13 cellular contexts compared by ENCODE assay signal in the genomic region with DNA sequence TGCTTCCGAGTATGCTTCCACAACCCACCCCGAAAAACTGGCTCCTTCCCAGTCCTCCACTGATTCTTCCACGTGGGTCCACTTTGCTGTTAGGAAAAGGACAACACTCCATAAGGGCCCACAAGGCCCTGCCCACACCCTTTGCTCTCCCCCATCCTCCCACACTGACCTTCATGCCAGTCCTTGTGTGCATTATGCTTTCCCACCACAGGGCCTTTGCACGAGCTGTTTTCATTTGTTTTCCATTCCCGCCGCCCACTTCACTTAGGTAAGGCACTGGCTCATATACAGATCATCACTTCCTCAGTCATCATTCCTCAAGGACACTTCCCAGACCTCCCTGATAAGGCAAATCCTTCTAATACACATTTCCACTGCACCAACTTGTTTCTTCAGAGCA. TPM values are rescaled to one million over a fixed set of nuclear protein-coding genes. Genes with fewer than 3 reads are reported as not detected.
DNase-seq lines count a peak whose midpoint lies in the region; ATAC-seq, FAIRE-seq and TF ChIP-seq lines count a peak whose summit lies in the region.
"Had no signal": no experiment of that assay in that cellular context is flagged by ENCODE, and none has a peak within 500 bp of the region (broad histone marks: within the 10 kb centered on the region; RNA-seq: fewer than 3 reads in every experiment).

No MANE protein-coding gene starts in this region.

- TF ChIP-seq RAD21 in H1 (IDR thresholded peaks at IDR 0.05 in 1 of 2, conservative IDR thresholded peaks at IDR 0.05 in 1 of 2; ENCODE audit: low read depth in 2 of 2, low read length in 2 of 2) = no peak

- peaks cover 49 to 70% of the 10 kb centered on the region in 2 donors for H3K4me1 Mint-ChIP-seq in stimulated activated naive B cell treated with anti-CD40 and anti-IgM and Interleukin-4, amounts not matched to agents 10 μg/mL and 1 μg/mL and 100 μg/mL, for 72 hours

- no peak overlapping the region for H2AK5ac ChIP-seq in H1 (ENCODE audit: low read depth, low read length)

- TF ChIP-seq CTCF in HEK293 (tag by site-specific recombination; IDR thresholded peaks at IDR 0.05) (no peak), OCI-LY7 (conservative IDR thresholded peaks at IDR 0.05; ENCODE audit: low read length) (no peak), H1 (IDR thresholded peaks at IDR 0.05; ENCODE audit: control extremely low read depth in 1 of 3, insufficient read depth in 1 of 3, low read depth in 1 of 3, low read length in 3 of 3) (no peak)

- H2BK5ac ChIP-seq in H1 (ENCODE audit: low read depth, low read length) = no peak overlapping the region

- no peak overlapping the region for H3K56ac ChIP-seq in H1 (replicated peaks; ENCODE audit: insufficient read length, low read depth, low read length)

- no peak overlapping the region for H3K4ac ChIP-seq in H1 (replicated peaks; ENCODE audit: insufficient read length, low read depth, low read length)

- no peak overlapping the region for H3K23ac ChIP-seq in H1 (ENCODE audit: insufficient read length)

- H3K27ac Mint-ChIP-seq in stimulated activated naive B cell treated with anti-CD40 and anti-IgM and Interleukin-4, amounts not matched to agents 10 μg/mL and 1 μg/mL and 100 μg/mL, for 72 hours = peak overlapping the region; percentile 90

- H3K27me3 Mint-ChIP-seq in stimulated activated naive B cell treated with anti-CD40 and anti-IgM and Interleukin-4, amounts not matched to agents 10 μg/mL and 1 μg/mL and 100 μg/mL, for 72 hours = no peaks in the 10 kb centered on the region

- H3K18ac ChIP-seq in H1 (ENCODE audit: extremely low read depth, low read length) = no peak overlapping the region

- CTCF ChIA-PET in HEK293 (lab: Yijun Ruan, JAX) = no interaction called here
- CTCF ChIA-PET in OCI-LY7 (lab: Charles Lee; ENCODE audit: unreplicated experiment) = no interaction called here
- CTCF ChIA-PET in H1 (lab: Charles Lee; ENCODE audit: partially characterized antibody) = no interaction called here

- H4K91ac ChIP-seq in H1 (replicated peaks; ENCODE audit: insufficient read length, low read length) = no peak overlapping the region

- H4K20me1 ChIP-seq in OCI-LY7 (ENCODE audit: insufficient read depth, low read length) (no peaks in the 10 kb centered on the region), H1 (replicated peaks in 1 of 2; ENCODE audit: control insufficient read depth in 1 of 2, insufficient read depth in 2 of 2, low read length in 2 of 2) (no peaks in the 10 kb centered on the region)

- no peak overlapping the region for H2BK15ac ChIP-seq in H1 (ENCODE audit: low read length)

- H3K9ac ChIP-seq in H1 (replicated peaks in 1 of 4; ENCODE audit: extremely low read depth in 1 of 4, low read depth in 3 of 4, low read length in 3 of 4) = no peak overlapping the region

- H3K4me2 ChIP-seq in OCI-LY7 (ENCODE audit: low read length) = peak overlapping the region; percentile 65
- H3K4me2 ChIP-seq in H1 (ENCODE audit: insufficient read depth in 1 of 2, low read depth in 2 of 2, low read length in 2 of 2) = no peak overlapping the region

- DNase-seq in OCI-LY7 (ENCODE audit: low spot score) (no peak), H1 (ENCODE audit: low read depth in 1 of 2, low spot score in 2 of 2) (no peak), posterior vena cava (ENCODE audit: low spot score) (no peak)
- DNase-seq in stimulated activated naive B cell treated with anti-CD40 and anti-IgM and Interleukin-4, amounts not matched to agents 10 μg/mL and 1 μg/mL and 100 μg/mL, for 72 hours = no peak
- DNase-seq: HCEC 1CT, KG1, NCI-H1105 treated with DMSO at 0.1 percent for 48 hours, NCI-H187 treated with DMSO at 0.1 percent for 48 hours, NCI-H446 had no signal

- H3K9me3 Mint-ChIP-seq in stimulated activated naive B cell treated with anti-CD40 and anti-IgM and Interleukin-4, amounts not matched to agents 10 μg/mL and 1 μg/mL and 100 μg/mL, for 72 hours = peaks cover 4 to 7% of the 10 kb centered on the region in 2 donors

- no peak overlapping the region for H2BK120ac ChIP-seq in H1 (replicated peaks; ENCODE audit: low read depth, low read length)

- no peak for TF ChIP-seq POLR2A in H1 (IDR thresholded peaks at IDR 0.05; ENCODE audit: control extremely low read depth in 1 of 2, low read depth in 2 of 2, low read length in 2 of 2)

- H3K79me2 ChIP-seq in OCI-LY7 (ENCODE audit: insufficient read depth, low read depth, low read length) (peaks cover 7% of the 10 kb centered on the region; the same call in 1 of the 2 replicates), H1 (ENCODE audit: control insufficient read depth in 1 of 2, insufficient read depth in 2 of 2, low read length in 2 of 2) (no peaks in the 10 kb centered on the region)

- no peak for ATAC-seq in stimulated activated naive B cell treated with anti-CD40 and anti-IgM and Interleukin-4, amounts not matched to agents 10 μg/mL and 1 μg/mL and 100 μg/mL, for 72 hours (replicated peaks)
- ATAC-seq in GM21619 (IDR thresholded peaks at IDR 0.05; ENCODE audit: unreplicated experiment) (no peak), HG03432 (IDR thresholded peaks at IDR 0.05; ENCODE audit: unreplicated experiment) (no peak)

- no peaks in the 10 kb centered on the region for H3K79me1 ChIP-seq in H1 (ENCODE audit: low read depth, low read length)

- H3K4me3 ChIP-seq in HEK293 (ENCODE audit: low read depth, low read length) = no peak overlapping the region
- H3K4me3 ChIP-seq in OCI-LY7 (ENCODE audit: low read depth, low read length, poor library complexity, severe bottlenecking) = no peak overlapping the region
- H3K4me3 ChIP-seq in H1 (ENCODE audit: extremely low read depth in 1 of 4, insufficient read depth in 2 of 4, low read depth in 3 of 4, low read length in 4 of 4) = no peak overlapping the region
- H3K4me3 ChIP-seq: SK-N-MC had no signal

- H2BK20ac ChIP-seq in H1 (ENCODE audit: low read length) = no peak overlapping the region

- no peak for FAIRE-seq in H1 (lab: Jason Lieb, UNC)

- POLR2A ChIA-PET in HEK293 (lab: Yijun Ruan, JAX) (no interaction called here), OCI-LY7 (lab: Charles Lee) (interaction anchor here (1.2 to 6.4 kb wide), 7 partner anchors 10 to 64 kb away, joined by 6 to 134 read pairs (median 17); partner anchors contain the start of gene SMIM20), H1 (lab: Charles Lee; ENCODE audit: partially characterized antibody) (interaction anchor here (0.8 kb wide), 1 partner anchor 9 kb away, joined by 3 read pairs; no protein-coding TSS in a partner anchor)

- TF ChIP-seq EP300 in H1 (IDR thresholded peaks at IDR 0.05; ENCODE audit: borderline replicate concordance in 1 of 2, low read depth in 2 of 2, low read length in 2 of 2) = no peak

- H2BK12ac ChIP-seq in H1 (ENCODE audit: low read depth, low read length) = no peak overlapping the region

- H3K36me3 ChIP-seq in HEK293 (ENCODE audit: control insufficient read depth in 2 of 2, insufficient read depth in 1 of 2, low read length in 2 of 2) (no peaks in the 10 kb centered on the region), OCI-LY7 (ENCODE audit: insufficient read depth, low read length) (no peaks in the 10 kb centered on the region; the same call in 1 of the 2 replicates), H1 (ENCODE audit: control insufficient read depth in 2 of 4, insufficient read depth in 4 of 4, low read length in 3 of 4) (no peaks in the 10 kb centered on the region)

- H3K23me2 ChIP-seq in H1 (ENCODE audit: low read depth, low read length) = no peaks in the 10 kb centered on the region

- peak overlapping the region in 1 of 2 donors; percentile 33 for H3K4me3 Mint-ChIP-seq in stimulated activated naive B cell treated with anti-CD40 and anti-IgM and Interleukin-4, amounts not matched to agents 10 μg/mL and 1 μg/mL and 100 μg/mL, for 72 hours

- H3K36me3 Mint-ChIP-seq in stimulated activated naive B cell treated with anti-CD40 and anti-IgM and Interleukin-4, amounts not matched to agents 10 μg/mL and 1 μg/mL and 100 μg/mL, for 72 hours = peaks cover 16 to 17% of the 10 kb centered on the region in 2 donors

- 95% methylated on average over 6 of the region's 6 CpGs; no CpG with 5 or more reads in 1 of the 2 experiments for WGBS in H1 (ENCODE audit: extremely low coverage in 1 of 2, insufficient coverage in 1 of 2, insufficient read length in 1 of 2, insufficient replicate concordance in 2 of 2, low coverage in 1 of 2, low lambda C conversion rate in 2 of 2, missing lambda C conversion rate in 1 of 2), 2 experiments

- H3K27ac ChIP-seq in HEK293 (ENCODE audit: extremely low read depth, low read depth, low read length) (no peak overlapping the region), OCI-LY7 (ENCODE audit: low read depth, low read length, poor library complexity, severe bottlenecking) (peak overlapping the region; percentile 99), H1 (ENCODE audit: low read depth, low read length) (no peak overlapping the region)
- H3K27ac ChIP-seq: SK-N-MC had no signal

- H3K9me3 ChIP-seq in HEK293 (ENCODE audit: control insufficient read depth, insufficient read depth, low read depth, low read length) (no peaks in the 10 kb centered on the region), OCI-LY7 (ENCODE audit: low read length) (no peaks in the 10 kb centered on the region), H1 (ENCODE audit: insufficient read depth in 2 of 2, low read depth in 1 of 2, low read length in 1 of 2) (no peaks in the 10 kb centered on the region)

- intact Hi-C loops in OCI-LY7 (cut with micrococcal nuclease; ENCODE audit: unreplicated experiment) = no loop called here
- intact Hi-C loops in posterior vena cava (cut with DNase I) = no loop called here

- H2AFZ ChIP-seq in OCI-LY7 (ENCODE audit: low read length) (no peak overlapping the region; the same call in 1 of the 2 replicates), H1 (ENCODE audit: low read length) (no peak overlapping the region)

- no peaks in the 10 kb centered on the region; a peak in 1 of 7 replicates for H3K27me3 ChIP-seq in H1 (replicated peaks in 1 of 4; ENCODE audit: control insufficient read depth in 3 of 4, extremely low read depth in 1 of 4, insufficient read depth in 3 of 4, low read length in 3 of 4)

- no TSS peak for BruUV-seq in OCI-LY7 (replicated peaks; lab: Mats Ljungman, UMichigan)

- no peaks in the 10 kb centered on the region for H3K9me2 ChIP-seq in OCI-LY7 (ENCODE audit: insufficient read depth, low read length)

- H3K4me1 ChIP-seq in HEK293 (ENCODE audit: control insufficient read depth, insufficient read depth, low read length) (no peaks in the 10 kb centered on the region), OCI-LY7 (ENCODE audit: insufficient read depth, low read length, poor library complexity, severe bottlenecking) (peaks cover 93% of the 10 kb centered on the region), H1 (replicated peaks in 1 of 4; ENCODE audit: control insufficient read depth in 3 of 4, insufficient read depth in 4 of 4, low read length in 3 of 4) (peaks cover 0 to 3% (median 0%) of the 10 kb centered on the region in 4 experiments; a peak in 1 of 7 replicates)

- no peak overlapping the region for H4K5ac ChIP-seq in H1 (ENCODE audit: insufficient read length, low read depth, low read length)

- H4K8ac ChIP-seq in H1 (ENCODE audit: extremely low read depth, insufficient read depth, low read length) = no peak overlapping the region

- no peak overlapping the region for H3K14ac ChIP-seq in H1 (ENCODE audit: insufficient read length)

RNA-seq across cellular contexts. Expression of gene SEL1L3, which starts 16.8 kb away (rescaled TPM):
- 173 and 180 TPM in 2 replicates for total RNA-seq in OCI-LY7 (2014; rRNA removed; shearing (Covaris generic))
- total RNA-seq in OCI-LY7 (2022) = 301 and 313 TPM in 2 replicates
- total RNA-seq in H1 (2021; fragmentation: NEBNext Ultra II Directional; extraction: Animal tissue kit (Norgen Biotek cat#: 25700)) = 51.0 and 54.0 TPM in 2 replicates
- polyA plus RNA-seq in H1 (2011; rRNA removed) = 16.0 and 18.2 TPM in 2 replicates
- polyA plus RNA-seq in H1 (2011; cell fraction: cytosol; rRNA removed) = 22.2 TPM
- polyA plus RNA-seq in H1 (2011; cell fraction: nucleus; rRNA removed) = 28.7 TPM
- polyA plus RNA-seq in H1 (2012, experiment 1 of 2) = 39.3 to 45.2 TPM (median 42.7 TPM) in 4 replicates
- 6.8 TPM for polyA plus RNA-seq in H1 (2012, experiment 2 of 2)
- 88.0 TPM for polyA plus RNA-seq in H1 (2013, experiment 1 of 2)
- 91.6 TPM for polyA plus RNA-seq in H1 (2013, experiment 2 of 2)
- 87.9 and 134 TPM in 2 replicates for polyA minus RNA-seq in H1 (2011; rRNA and poly(A)+ RNA removed)
- 27.7 TPM for polyA minus RNA-seq in H1 (2011; cell fraction: cytosol; rRNA and poly(A)+ RNA removed)
- 60.5 TPM for polyA minus RNA-seq in H1 (2011; cell fraction: nucleus; rRNA and poly(A)+ RNA removed)
- 1 to 10 TPM; 9.5 to 9.7 TPM for total RNA-seq in posterior vena cava

RNA-seq across cellular contexts. Expression of gene SMIM20, which starts 34.4 kb away (rescaled TPM):
- total RNA-seq in OCI-LY7 (2014; rRNA removed; shearing (Covaris generic)) = 33.4 and 44.0 TPM in 2 replicates
- total RNA-seq in OCI-LY7 (2022) (51.2 and 53.8 TPM in 2 replicates), posterior vena cava (10 to 100 TPM; 19.5 to 22.8 TPM)
- 30.9 and 36.9 TPM in 2 replicates for total RNA-seq in H1 (2021; fragmentation: NEBNext Ultra II Directional; extraction: Animal tissue kit (Norgen Biotek cat#: 25700))
- polyA plus RNA-seq in H1 (2011; rRNA removed) = 15.8 and 21.9 TPM in 2 replicates
- 33.6 TPM for polyA plus RNA-seq in H1 (2011; cell fraction: cytosol; rRNA removed)
- polyA plus RNA-seq in H1 (2011; cell fraction: nucleus; rRNA removed) = 10.5 TPM
- polyA plus RNA-seq in H1 (2012, experiment 1 of 2) = 35.0 to 46.1 TPM (median 40.6 TPM) in 4 replicates
- polyA plus RNA-seq in H1 (2012, experiment 2 of 2) = 19.5 TPM
- polyA plus RNA-seq in H1 (2013, experiment 1 of 2) = 40.4 TPM
- 42.1 TPM for polyA plus RNA-seq in H1 (2013, experiment 2 of 2)
- 1.7 and 3.7 TPM in 2 replicates for polyA minus RNA-seq in H1 (2011; rRNA and poly(A)+ RNA removed)
- polyA minus RNA-seq in H1 (2011; cell fraction: cytosol; rRNA and poly(A)+ RNA removed) = 7.4 TPM
- polyA minus RNA-seq in H1 (2011; cell fraction: nucleus; rRNA and poly(A)+ RNA removed) = 11.1 TPM
